Comparison of ENCODE assay signal across 26 cellular contexts in genomic region chr5:83900307-83900706, GRCh38.
DNase-seq lines count a peak whose midpoint lies in the region; ATAC-seq and TF ChIP-seq lines count a peak whose summit lies in the region.
"Had no signal": no experiment of that assay in that cellular context is flagged by ENCODE, and none has a peak within 500 bp of the region (broad histone marks: within the 10 kb centered on the region; RNA-seq: fewer than 3 reads in every experiment).

No MANE protein-coding gene starts in this region.

- no peaks in the 10 kb centered on the region for H3K79me2 ChIP-seq in neural progenitor cell (ENCODE audit: low read depth)

- no peaks in the 10 kb centered on the region for H3F3A ChIP-seq in neural progenitor cell (ENCODE audit: low read depth)

- no peaks in the 10 kb centered on the region for H3K36me3 Mint-ChIP-seq in neural progenitor cell
- H3K36me3 Mint-ChIP-seq: activated CD8-positive, alpha-beta memory T cell treated with anti-CD3 and anti-CD28 coated beads, Interleukin-2, amount 10 ng/mL, durations not matched to agents 7 days and 5 days had no signal

- no peak overlapping the region for H3K4me2 ChIP-seq in neural progenitor cell

- ATAC-seq in GM18498 (IDR thresholded peaks at IDR 0.05; ENCODE audit: unreplicated experiment): peak; percentile 41
- ATAC-seq: activated CD8-positive, alpha-beta memory T cell treated with anti-CD3 and anti-CD28 coated beads, Interleukin-2, amount 10 ng/mL, durations not matched to agents 7 days and 5 days; activated T-cell treated with anti-CD3 and anti-CD28 coated beads, Interleukin-2, amount 50 U/mL, for 72 hours had no signal

- H3K27ac Mint-ChIP-seq in neural progenitor cell: no peak overlapping the region
- H3K27ac Mint-ChIP-seq: activated CD8-positive, alpha-beta memory T cell treated with anti-CD3 and anti-CD28 coated beads, Interleukin-2, amount 10 ng/mL, durations not matched to agents 7 days and 5 days; activated T-cell treated with anti-CD3 and anti-CD28 coated beads, Interleukin-2, amount 50 U/mL, for 72 hours; dendritic cell treated with granulocyte-macrophage colony-stimulating factor and Interleukin-4, amounts not matched to agents 40 ng/mL and 50 ng/mL, for 4 days had no signal

- H3K9ac ChIP-seq in neural progenitor cell: no peak overlapping the region

- H2AFZ ChIP-seq in neural progenitor cell (replicated peaks): no peak overlapping the region

- no peaks in the 10 kb centered on the region for H3K9me3 ChIP-seq in neural progenitor cell (ENCODE audit: low read depth)
- H3K9me3 ChIP-seq: suprapubic skin had no signal

- no peaks in the 10 kb centered on the region for H3K27me3 ChIP-seq in neural progenitor cell
- H3K27me3 ChIP-seq: suprapubic skin had no signal

- no peaks in the 10 kb centered on the region for H3K27me3 Mint-ChIP-seq in neural progenitor cell (ENCODE audit: insufficient read depth, low read depth)
- H3K27me3 Mint-ChIP-seq: activated CD8-positive, alpha-beta memory T cell treated with anti-CD3 and anti-CD28 coated beads, Interleukin-2, amount 10 ng/mL, durations not matched to agents 7 days and 5 days; dendritic cell treated with granulocyte-macrophage colony-stimulating factor and Interleukin-4, amounts not matched to agents 40 ng/mL and 50 ng/mL, for 4 days had no signal

- no peaks in the 10 kb centered on the region for H3K36me3 ChIP-seq in neural progenitor cell
- H3K36me3 ChIP-seq: suprapubic skin had no signal

- peaks cover 6% of the 10 kb centered on the region for H3K4me1 ChIP-seq in neural progenitor cell
- H3K4me1 ChIP-seq: suprapubic skin had no signal

- H3K4me3 ChIP-seq in neural progenitor cell: no peak overlapping the region
- H3K4me3 ChIP-seq: SK-N-MC, suprapubic skin had no signal

- DNase-seq in NCI-H69 (lab: John Stamatoyannopoulos, UW) (peak; percentile 40), ecto neural progenitor cell (ENCODE audit: low spot score) (peak; percentile 50), neural progenitor cell (ENCODE audit: low spot score) (peak; percentile 47), GM19240 (ENCODE audit: insufficient read length, low spot score) (no peak), GM20000 (ENCODE audit: low spot score) (no peak), T-helper 2 cell (no peak), SHP77 (lab: John Stamatoyannopoulos, UW) (no peak)
- DNase-seq: activated CD4-positive, alpha-beta T cell treated with anti-CD3 and anti-CD28 coated beads, Interleukin-2, amount 50 U/mL, for 1 hour; activated CD8-positive, alpha-beta memory T cell treated with anti-CD3 and anti-CD28 coated beads, Interleukin-2, amount 10 ng/mL, durations not matched to agents 7 days and 5 days; activated naive CD4-positive, alpha-beta T cell treated with Interleukin-2 at 50 U/mL for 16 hours; activated T-cell treated with anti-CD3 and anti-CD28 coated beads, Interleukin-2, amount 50 U/mL, for 72 hours; COR-L47; glutamatergic neuron; HCEC 1CT; mammary epithelial cell; NCI-H1048; NCI-H1930; NCI-H446 treated with DMSO at 0.1 percent for 48 hours; retina; small intestine had no signal

- no peak for TF ChIP-seq CTCF in neural progenitor cell (IDR thresholded peaks at IDR 0.05)
- no peak for TF ChIP-seq CTCF in GM20000 (IDR thresholded peaks at IDR 0.05; ENCODE audit: extremely low read depth, missing control alignments)

- H3K4me3 Mint-ChIP-seq in neural progenitor cell: no peak overlapping the region
- H3K4me3 Mint-ChIP-seq: activated CD8-positive, alpha-beta memory T cell treated with anti-CD3 and anti-CD28 coated beads, Interleukin-2, amount 10 ng/mL, durations not matched to agents 7 days and 5 days; activated T-cell treated with anti-CD3 and anti-CD28 coated beads, Interleukin-2, amount 50 U/mL, for 72 hours; dendritic cell treated with granulocyte-macrophage colony-stimulating factor and Interleukin-4, amounts not matched to agents 40 ng/mL and 50 ng/mL, for 4 days had no signal

- H3K4me1 Mint-ChIP-seq in neural progenitor cell: peaks cover 10% of the 10 kb centered on the region
- H3K4me1 Mint-ChIP-seq: activated CD8-positive, alpha-beta memory T cell treated with anti-CD3 and anti-CD28 coated beads, Interleukin-2, amount 10 ng/mL, durations not matched to agents 7 days and 5 days had no signal

- H4K20me1 ChIP-seq in neural progenitor cell (ENCODE audit: low read depth): no peaks in the 10 kb centered on the region

- peaks cover 4% of the 10 kb centered on the region for H3K9me3 Mint-ChIP-seq in neural progenitor cell
- H3K9me3 Mint-ChIP-seq: dendritic cell treated with granulocyte-macrophage colony-stimulating factor and Interleukin-4, amounts not matched to agents 40 ng/mL and 50 ng/mL, for 4 days had no signal

- H3K27ac ChIP-seq in neural progenitor cell: no peak overlapping the region
- H3K27ac ChIP-seq: HL-60, SK-N-MC, suprapubic skin, VCaP had no signal

Comparison
In these comparisons a context has a peak if more than half of its experiments do, and no peak if none do; other contexts are left out.
1. DNase-seq: peak in NCI-H69 (single experiment), ecto neural progenitor cell (single experiment) and neural progenitor cell (single experiment); none in GM19240 (single experiment), GM20000 (single experiment), T-helper 2 cell (0 of 5) and SHP77 (0 of 2).